3 cellular contexts compared by ENCODE assay signal in genomic region chr12:114134922-114135321, GRCh38.
"Had no signal": no experiment of that assay in that cellular context is flagged by ENCODE, and none has a peak within 500 bp of the region (broad histone marks: within the 10 kb centered on the region; RNA-seq: fewer than 3 reads in every experiment).

No MANE protein-coding gene starts in this region.

- ATAC-seq: GM12878 had no signal

- DNase-seq: GDM1, GF-D8 had no signal

- H3K4me3 ChIP-seq: GM12878 had no signal
